Comparison of ENCODE assay signal across 16 cellular contexts in genomic region chr12:76719171-76719631, GRCh38. TPM values are rescaled to one million over a fixed set of nuclear protein-coding genes. Genes with fewer than 3 reads are reported as not detected.
DNase-seq lines count a peak whose midpoint lies in the region; ATAC-seq and TF ChIP-seq lines count a peak whose summit lies in the region.
"Had no signal": no experiment of that assay in that cellular context is flagged by ENCODE, and none has a peak within 500 bp of the region (broad histone marks: within the 10 kb centered on the region; RNA-seq: fewer than 3 reads in every experiment).

No MANE protein-coding gene starts in this region.

- H3K79me1 ChIP-seq in H9 (ENCODE audit: insufficient read depth, low read depth, low read length, poor library complexity, severe bottlenecking): no peaks in the 10 kb centered on the region

- no peak overlapping the region for H2AK5ac ChIP-seq in H9 (ENCODE audit: insufficient read length, low read length)

- H3K36me3 Mint-ChIP-seq in H9 (ENCODE audit: insufficient read depth in 1 of 3, low read depth in 3 of 3) (no peaks in the 10 kb centered on the region), T-helper 17 cell (ENCODE audit: low read depth) (no peaks in the 10 kb centered on the region)
- H3K36me3 Mint-ChIP-seq: activated CD8-positive, alpha-beta memory T cell treated with anti-CD3 and anti-CD28 coated beads, Interleukin-2, amount 10 ng/mL, durations not matched to agents 7 days and 5 days; activated naive CD4-positive, alpha-beta T cell treated with anti-CD3 and anti-CD28 coated beads, Interleukin-2, amount 10 ng/mL, durations not matched to agents 7 days and 5 days; CD8-positive, alpha-beta T cell had no signal

- no peak overlapping the region for H2AFZ ChIP-seq in H9 (ENCODE audit: low read length)

- H3K4me3 ChIP-seq in brain microvascular endothelial cell (ENCODE audit: low read depth, low read length) (no peak overlapping the region), spleen (no peak overlapping the region)
- H3K4me3 ChIP-seq: transverse colon had no signal

- H3K27ac Mint-ChIP-seq in H9: no peak overlapping the region; a peak in 1 of 7 replicates
- no peak overlapping the region for H3K27ac Mint-ChIP-seq in T-helper 17 cell
- H3K27ac Mint-ChIP-seq: activated CD8-positive, alpha-beta memory T cell treated with anti-CD3 and anti-CD28 coated beads, Interleukin-2, amount 10 ng/mL, durations not matched to agents 7 days and 5 days; activated naive CD4-positive, alpha-beta T cell treated with anti-CD3 and anti-CD28 coated beads, Interleukin-2, amount 10 ng/mL, durations not matched to agents 7 days and 5 days; CD8-positive, alpha-beta T cell had no signal

- no peak overlapping the region for H2BK5ac ChIP-seq in H9 (ENCODE audit: insufficient read length, low read length)

- peak overlapping the region; percentile 32 for H3K18ac ChIP-seq in H9 (ENCODE audit: insufficient read length, low read depth, low read length)

- H3K9me3 ChIP-seq in H9 (ENCODE audit: control insufficient read depth, low read depth, low read length): no peaks in the 10 kb centered on the region
- no peaks in the 10 kb centered on the region for H3K9me3 ChIP-seq in T-helper 17 cell (ENCODE audit: control insufficient read depth, low read length, poor library complexity, severe bottlenecking)
- no peaks in the 10 kb centered on the region for H3K9me3 ChIP-seq in spleen
- H3K9me3 ChIP-seq: transverse colon had no signal

- in situ Hi-C loops in brain microvascular endothelial cell (cut with HindIII; ENCODE audit: low pct_ligation_motif_present, low sequenced_read_pairs): no loop called here

- no peaks in the 10 kb centered on the region for H3K27me3 Mint-ChIP-seq in H9 (ENCODE audit: low read depth)
- H3K27me3 Mint-ChIP-seq in T-helper 17 cell: peaks cover 12% of the 10 kb centered on the region
- H3K27me3 Mint-ChIP-seq: activated CD8-positive, alpha-beta memory T cell treated with anti-CD3 and anti-CD28 coated beads, Interleukin-2, amount 10 ng/mL, durations not matched to agents 7 days and 5 days; activated naive CD4-positive, alpha-beta T cell treated with anti-CD3 and anti-CD28 coated beads, Interleukin-2, amount 10 ng/mL, durations not matched to agents 7 days and 5 days had no signal

- no peak overlapping the region for H3T11ph ChIP-seq in H9 (ENCODE audit: low read length)

- H3K4me3 Mint-ChIP-seq in H9 (no peak overlapping the region), T-helper 17 cell (no peak overlapping the region)
- H3K4me3 Mint-ChIP-seq: activated CD8-positive, alpha-beta memory T cell treated with anti-CD3 and anti-CD28 coated beads, Interleukin-2, amount 10 ng/mL, durations not matched to agents 7 days and 5 days; activated naive CD4-positive, alpha-beta T cell treated with anti-CD3 and anti-CD28 coated beads, Interleukin-2, amount 10 ng/mL, durations not matched to agents 7 days and 5 days; CD8-positive, alpha-beta T cell had no signal

- intact Hi-C loops in spleen (cut with DNase I; ENCODE audit: low total_unique reads): no loop called here

- no peak overlapping the region for H3K56ac ChIP-seq in H9 (ENCODE audit: insufficient read length, low read depth, low read length)

- H3K4me2 ChIP-seq in H9 (ENCODE audit: insufficient read depth, insufficient read length, low read length): no peak overlapping the region

- H3K27ac ChIP-seq in H9 (ENCODE audit: insufficient read length, low read depth, low read length): no peak overlapping the region
- H3K27ac ChIP-seq in brain microvascular endothelial cell: peak overlapping the region; percentile 49
- no peak overlapping the region for H3K27ac ChIP-seq in spleen
- H3K27ac ChIP-seq: transverse colon had no signal

- H3K4ac ChIP-seq in H9 (ENCODE audit: low read depth, low read length): no peak overlapping the region

- H3K4me1 ChIP-seq in H9 (ENCODE audit: insufficient read depth, low read length) (peaks cover 8% of the 10 kb centered on the region; the same call in 1 of the 2 replicates), spleen (no peaks in the 10 kb centered on the region)
- H3K4me1 ChIP-seq: transverse colon had no signal

- H4K5ac ChIP-seq in H9 (ENCODE audit: insufficient read length, low read depth, low read length): no peak overlapping the region

- WGBS in H9 (ENCODE audit: extremely low coverage, insufficient read length, low lambda C conversion rate): no CpG with 5 or more reads among the region's 2 CpGs
- WGBS in spleen, 5 donors: 85 to 100% (median 89%) methylated on average over 1 to 2 of the region's 2 CpGs

- no peak overlapping the region for H2BK20ac ChIP-seq in H9 (ENCODE audit: low read depth, low read length, poor library complexity, severe bottlenecking)

- H2BK15ac ChIP-seq in H9 (ENCODE audit: low read depth, low read length): no peak overlapping the region

- H3K9me3 Mint-ChIP-seq in H9: no peaks in the 10 kb centered on the region
- H3K9me3 Mint-ChIP-seq: activated naive CD4-positive, alpha-beta T cell treated with anti-CD3 and anti-CD28 coated beads, Interleukin-2, amount 10 ng/mL, durations not matched to agents 7 days and 5 days; CD8-positive, alpha-beta T cell had no signal

- no peak for ATAC-seq in T-helper 17 cell
- ATAC-seq: activated CD8-positive, alpha-beta memory T cell treated with anti-CD3 and anti-CD28 coated beads, Interleukin-2, amount 10 ng/mL, durations not matched to agents 7 days and 5 days; CD8-positive, alpha-beta T cell; left colon had no signal

- no peak overlapping the region for H2BK120ac ChIP-seq in H9 (ENCODE audit: low read depth, low read length, poor library complexity, severe bottlenecking)

- no peak overlapping the region for H3K23ac ChIP-seq in H9 (ENCODE audit: insufficient read length, low read depth, low read length)

- H3K4me1 Mint-ChIP-seq in H9 (peaks cover 22 to 32% of the 10 kb centered on the region in 2 experiments), T-helper 17 cell (peaks cover 2% of the 10 kb centered on the region)
- H3K4me1 Mint-ChIP-seq: activated CD8-positive, alpha-beta memory T cell treated with anti-CD3 and anti-CD28 coated beads, Interleukin-2, amount 10 ng/mL, durations not matched to agents 7 days and 5 days; activated naive CD4-positive, alpha-beta T cell treated with anti-CD3 and anti-CD28 coated beads, Interleukin-2, amount 10 ng/mL, durations not matched to agents 7 days and 5 days had no signal

- no peaks in the 10 kb centered on the region for H3K23me2 ChIP-seq in H9 (ENCODE audit: insufficient read length, low read depth, low read length, poor library complexity, severe bottlenecking)

- no peak for DNase-seq in H9
- no peak for DNase-seq in brain microvascular endothelial cell
- peak in 38 of 51 donors; percentile 3 to 88 (median 50) for DNase-seq in hypothalamus (lab: John Stamatoyannopoulos, UW)
- DNase-seq in stromal cell of bone marrow (ENCODE audit: low read depth): peak; percentile 18
- no peak for DNase-seq in activated CD4-positive, alpha-beta T cell treated with anti-CD3 and anti-CD28 coated beads, Interleukin-2, amount 50 U/mL, for 48 hours
- DNase-seq in T-helper 17 cell: no peak
- DNase-seq in spleen: no peak
- DNase-seq: activated CD4-positive, CD25-positive, alpha-beta regulatory T cell; activated CD8-positive, alpha-beta memory T cell treated with anti-CD3 and anti-CD28 coated beads, Interleukin-2, amount 10 ng/mL, durations not matched to agents 7 days and 5 days; activated naive CD4-positive, alpha-beta T cell treated with anti-CD3 and anti-CD28 coated beads, Interleukin-2, amount 10 ng/mL, durations not matched to agents 7 days and 5 days; CD8-positive, alpha-beta T cell; central memory CD4-positive, alpha-beta T cell; left colon; MV-4-11; NCI-H2171 treated with DMSO at 0.1 percent for 48 hours; transverse colon had no signal

- no peak for TF ChIP-seq POLR2A in spleen (IDR thresholded peaks at IDR 0.05)

- H4K20me1 ChIP-seq in H9 (ENCODE audit: control insufficient read depth, insufficient read depth, insufficient read length): no peaks in the 10 kb centered on the region

- no peak overlapping the region for H3K14ac ChIP-seq in H9 (ENCODE audit: insufficient read depth, low read length)

- no peak overlapping the region for H3K9ac ChIP-seq in H9 (ENCODE audit: extremely low read depth, insufficient read length, low read length)

- H2BK12ac ChIP-seq in H9 (ENCODE audit: insufficient read length, low read depth, low read length): no peak overlapping the region

- no peak overlapping the region for H4K8ac ChIP-seq in H9 (replicated peaks; ENCODE audit: insufficient read length, low read depth, low read length)

- TF ChIP-seq CTCF in H9 (conservative IDR thresholded peaks at IDR 0.05): no peak
- TF ChIP-seq CTCF in brain microvascular endothelial cell (IDR thresholded peaks at IDR 0.05; ENCODE audit: low read depth, low read length, missing control alignments): no peak
- TF ChIP-seq CTCF in spleen (IDR thresholded peaks at IDR 0.05 in 8 of 11, conservative IDR thresholded peaks at IDR 0.05 in 3 of 11): no peak

- H3K79me2 ChIP-seq in H9 (ENCODE audit: insufficient read depth, low read length): no peaks in the 10 kb centered on the region

- H4K91ac ChIP-seq in H9 (ENCODE audit: insufficient read length, low read depth, low read length): no peak overlapping the region

- no peaks in the 10 kb centered on the region for H3K36me3 ChIP-seq in brain microvascular endothelial cell (replicated peaks)
- H3K36me3 ChIP-seq in spleen: no peaks in the 10 kb centered on the region
- H3K36me3 ChIP-seq: transverse colon had no signal

- H3K27me3 ChIP-seq in H9 (ENCODE audit: insufficient read depth, low read length) (no peaks in the 10 kb centered on the region; the same call in 1 of the 2 replicates), brain microvascular endothelial cell (replicated peaks) (no peaks in the 10 kb centered on the region), spleen (replicated peaks in 1 of 7) (no peaks in the 10 kb centered on the region)
- H3K27me3 ChIP-seq: transverse colon had no signal

RNA-seq across cellular contexts. Expression of gene ZDHHC17, which starts 44.7 kb away (rescaled TPM):
- total RNA-seq in H9 (2021) (27.7 and 32.6 TPM in 2 replicates), T-helper 17 cell (10 to 100 TPM; 40.7 to 48.0 TPM), spleen (10 to 100 TPM; 37.9 to 69.4 (median 49.7) TPM)
- polyA plus RNA-seq in spleen: 10 to 100 TPM; 10.1 to 13.4 (median 12.5) TPM

Comparison
In these comparisons a context has a peak if more than half of its experiments do, and no peak if none do; other contexts are left out.
1. DNase-seq: peak in hypothalamus (38 of 51) and stromal cell of bone marrow (single experiment); none in H9 (single experiment), brain microvascular endothelial cell (single experiment), activated CD4-positive, alpha-beta T cell treated with anti-CD3 and anti-CD28 coated beads, Interleukin-2, amount 50 U/mL, for 48 hours (0 of 2), T-helper 17 cell (0 of 3) and spleen (single experiment).